Comparison of ENCODE assay signal across 8 cellular contexts in genomic region chr15:63381301-63382192, GRCh38. TPM values are rescaled to one million over a fixed set of nuclear protein-coding genes. Genes with fewer than 3 reads are reported as not detected.
DNase-seq lines count a peak whose midpoint lies in the region; ATAC-seq and TF ChIP-seq lines count a peak whose summit lies in the region.

CA12 (minus strand) TSS chr15:63381846; CDS start chr15:63381720, 126 bp downstream.

- no peaks in the 10 kb centered on the region for H3K9me3 ChIP-seq in neuron (ENCODE audit: low read length)

- H3K27me3 ChIP-seq in H7 (ENCODE audit: control insufficient read depth, insufficient read depth, low read length) (peaks cover 24% of the 10 kb centered on the region), neuron (ENCODE audit: insufficient read depth, low read length) (peaks cover 15% of the 10 kb centered on the region)

- no peaks in the 10 kb centered on the region for H3K36me3 ChIP-seq in H7 (replicated peaks; ENCODE audit: control insufficient read depth, insufficient read depth, low read length)
- H3K36me3 ChIP-seq in neuron (ENCODE audit: insufficient read depth, low read length) = no peaks in the 10 kb centered on the region

- peak within 1 kb of the TSS; percentile 26; the same call in 1 of the 2 replicates for H3K27ac ChIP-seq in 22Rv1

- peak within 1 kb of the TSS; percentile 61 for H3K4me3 Mint-ChIP-seq in activated CD4-positive, alpha-beta memory T cell treated with anti-CD3 and anti-CD28 coated beads, Interleukin-2, amount 10 ng/mL, durations not matched to agents 7 days and 5 days

- H3K27ac Mint-ChIP-seq in activated CD4-positive, alpha-beta memory T cell treated with anti-CD3 and anti-CD28 coated beads, Interleukin-2, amount 10 ng/mL, durations not matched to agents 7 days and 5 days = no peak within 1 kb of the TSS

- POLR2A ChIA-PET in activated CD4-positive, alpha-beta memory T cell treated with anti-CD3 and anti-CD28 coated beads, Interleukin-2, amount 10 ng/mL, durations not matched to agents 7 days and 5 days (lab: Charles Lee) = no interaction called here

- CTCF ChIA-PET in activated CD4-positive, alpha-beta memory T cell treated with anti-CD3 and anti-CD28 coated beads, Interleukin-2, amount 10 ng/mL, durations not matched to agents 7 days and 5 days (lab: Charles Lee) = interaction anchor here (0.6 to 0.8 kb wide), 2 partner anchors 93 to 248 kb away, joined by 3 read pairs; no protein-coding TSS in a partner anchor

- peaks cover 30% of the 10 kb centered on the region for H3K4me1 ChIP-seq in neuron (ENCODE audit: insufficient read depth, low read length)

- peak within 1 kb of the TSS; percentile 41 for H3K4me3 ChIP-seq in H7 (ENCODE audit: insufficient read depth, low read depth, low read length)
- H3K4me3 ChIP-seq in fibroblast of villous mesenchyme (ENCODE audit: low read depth, low read length) = peak within 1 kb of the TSS; percentile 57
- H3K4me3 ChIP-seq in neuron (ENCODE audit: low read length) = peak within 1 kb of the TSS; percentile 43

- H2AFZ ChIP-seq in neuron (ENCODE audit: low read depth, low read length) = peak within 1 kb of the TSS; percentile 94

- peaks cover 69% of the 10 kb centered on the region for H3K27me3 Mint-ChIP-seq in activated CD4-positive, alpha-beta memory T cell treated with anti-CD3 and anti-CD28 coated beads, Interleukin-2, amount 10 ng/mL, durations not matched to agents 7 days and 5 days

- H3K9me3 Mint-ChIP-seq in activated CD4-positive, alpha-beta memory T cell treated with anti-CD3 and anti-CD28 coated beads, Interleukin-2, amount 10 ng/mL, durations not matched to agents 7 days and 5 days = peaks cover 4% of the 10 kb centered on the region

- peak; percentile 83 for DNase-seq in H7
- DNase-seq in activated CD4-positive, alpha-beta memory T cell treated with anti-CD3 and anti-CD28 coated beads, Interleukin-2, amount 10 ng/mL, durations not matched to agents 7 days and 5 days = no peak
- no peak for DNase-seq in fibroblast of villous mesenchyme (ENCODE audit: low read depth)
- DNase-seq in NCI-H1694 treated with DMSO at 0.1 percent for 48 hours (lab: John Stamatoyannopoulos, UW) = no peak

- no peak for TF ChIP-seq CTCF in 22Rv1 (IDR thresholded peaks at IDR 0.05)
- no peak for TF ChIP-seq CTCF in fibroblast of villous mesenchyme (IDR thresholded peaks at IDR 0.05; ENCODE audit: insufficient read depth, low read depth, low read length)

- ATAC-seq in HG03139 (IDR thresholded peaks at IDR 0.05; ENCODE audit: unreplicated experiment) (no peak), GM21825 (IDR thresholded peaks at IDR 0.05; ENCODE audit: unreplicated experiment) (no peak)

- peaks cover 3% of the 10 kb centered on the region for H3K36me3 Mint-ChIP-seq in activated CD4-positive, alpha-beta memory T cell treated with anti-CD3 and anti-CD28 coated beads, Interleukin-2, amount 10 ng/mL, durations not matched to agents 7 days and 5 days (ENCODE audit: low read depth)

- H3K4me1 Mint-ChIP-seq in activated CD4-positive, alpha-beta memory T cell treated with anti-CD3 and anti-CD28 coated beads, Interleukin-2, amount 10 ng/mL, durations not matched to agents 7 days and 5 days = peaks cover 20% of the 10 kb centered on the region

RNA-seq across cellular contexts. Expression of gene CA12, which starts in this region (rescaled TPM):
- 0.70 and 1.9 TPM in 2 replicates for total RNA-seq in H7 (2014; rRNA removed; shearing (Covaris generic))
- total RNA-seq in activated CD4-positive, alpha-beta memory T cell treated with anti-CD3 and anti-CD28 coated beads, Interleukin-2, amount 10 ng/mL, durations not matched to agents 7 days and 5 days = under 1 TPM in 1 of 2 experiments, not detected in 1; 0.20 TPM
- total RNA-seq in fibroblast of villous mesenchyme = 8.1 and 15.1 TPM in 2 replicates
